In genomic region chr1:161469924-161470499, GRCh38 we compare ENCODE assay signal across 11 cellular contexts. TPM values are rescaled to one million over a fixed set of nuclear protein-coding genes. Genes with fewer than 3 reads are reported as not detected.
DNase-seq lines count a peak whose midpoint lies in the region; ATAC-seq lines count a peak whose summit lies in the region.
"Not testable (repeated sequence)": the region's sequence is repeated elsewhere in the genome, so short reads cannot be mapped to it uniquely, and the experiment has no call there.
"Had no signal": no experiment of that assay in that cellular context is flagged by ENCODE, and none has a peak within 500 bp of the region (broad histone marks: within the 10 kb centered on the region; RNA-seq: fewer than 3 reads in every experiment).

No MANE protein-coding gene starts in this region.

- CTCF ChIA-PET in T-cell (lab: Charles Lee), result not testable (repeated sequence)

- H3K4me1 Mint-ChIP-seq in T-cell, result peaks cover 8 to 16% (median 12%) of the 10 kb centered on the region in 3 donors
- peaks cover 8 to 13% of the 10 kb centered on the region in 2 donors for H3K4me1 Mint-ChIP-seq in effector memory CD8-positive, alpha-beta T cell (ENCODE audit: low read depth in 2 of 2)
- peaks cover 16% of the 10 kb centered on the region for H3K4me1 Mint-ChIP-seq in stimulated activated memory B cell treated with anti-CD40 and anti-IgM and Interleukin-4, amounts not matched to agents 10 μg/mL and 1 μg/mL and 100 μg/mL, for 72 hours

- H3K9me3 Mint-ChIP-seq in T-cell; effector memory CD8-positive, alpha-beta T cell; stimulated activated memory B cell treated with anti-CD40 and anti-IgM and Interleukin-4, amounts not matched to agents 10 μg/mL and 1 μg/mL and 100 μg/mL, for 72 hours: not testable (repeated sequence)

- not testable (repeated sequence) for H3K36me3 Mint-ChIP-seq in T-cell; effector memory CD8-positive, alpha-beta T cell (ENCODE audit: insufficient read depth); stimulated activated memory B cell treated with anti-CD40 and anti-IgM and Interleukin-4, amounts not matched to agents 10 μg/mL and 1 μg/mL and 100 μg/mL, for 72 hours

- DNase-seq in T-cell; effector memory CD8-positive, alpha-beta T cell: not testable (repeated sequence)

- not testable (repeated sequence) for H3K4me3 Mint-ChIP-seq in T-cell; effector memory CD8-positive, alpha-beta T cell; stimulated activated memory B cell treated with anti-CD40 and anti-IgM and Interleukin-4, amounts not matched to agents 10 μg/mL and 1 μg/mL and 100 μg/mL, for 72 hours

- not testable (repeated sequence) for H3K27ac Mint-ChIP-seq in T-cell; effector memory CD8-positive, alpha-beta T cell; stimulated activated memory B cell treated with anti-CD40 and anti-IgM and Interleukin-4, amounts not matched to agents 10 μg/mL and 1 μg/mL and 100 μg/mL, for 72 hours

- ATAC-seq in GM18517 (IDR thresholded peaks at IDR 0.05; ENCODE audit: unreplicated experiment) (peak; percentile 28), GM19452 (IDR thresholded peaks at IDR 0.05; ENCODE audit: unreplicated experiment) (peak; percentile 27), GM21825 (IDR thresholded peaks at IDR 0.05; ENCODE audit: unreplicated experiment) (peak; percentile 26), HG02970 (IDR thresholded peaks at IDR 0.05; ENCODE audit: low FRiP score, unreplicated experiment) (peak; percentile 27), HG03354 (IDR thresholded peaks at IDR 0.05; ENCODE audit: poor library complexity, severe bottlenecking, unreplicated experiment) (peak; percentile 40), T-cell (replicated peaks in 1 of 4) (peak; percentile 30 to 53 (median 40))
- peak; percentile 47 for ATAC-seq in effector memory CD8-positive, alpha-beta T cell (replicated peaks)
- peak; percentile 21 for ATAC-seq in stimulated activated memory B cell treated with anti-CD40 and anti-IgM and Interleukin-4, amounts not matched to agents 10 μg/mL and 1 μg/mL and 100 μg/mL, for 72 hours

- peaks cover 26 to 28% of the 10 kb centered on the region in 2 donors for H3K27me3 Mint-ChIP-seq in T-cell
- peaks cover 29 to 32% of the 10 kb centered on the region in 2 donors for H3K27me3 Mint-ChIP-seq in effector memory CD8-positive, alpha-beta T cell
- peaks cover 32% of the 10 kb centered on the region for H3K27me3 Mint-ChIP-seq in stimulated activated memory B cell treated with anti-CD40 and anti-IgM and Interleukin-4, amounts not matched to agents 10 μg/mL and 1 μg/mL and 100 μg/mL, for 72 hours

- POLR2A ChIA-PET in T-cell (lab: Charles Lee), result not testable (repeated sequence)

RNA-seq across cellular contexts. Expression of gene FCGR2A, which starts 35.2 kb away (rescaled TPM):
- total RNA-seq in T-cell, result under 1 TPM; 0.49 to 0.80 (median 0.72) TPM
- total RNA-seq: activated naive CD4-positive, alpha-beta T cell treated with anti-CD3 and anti-CD28 coated beads for 36 hours; endothelial cell of umbilical vein had no signal

RNA-seq across cellular contexts. Expression of gene HSPA6, which starts 54.3 kb away (rescaled TPM):
- 10 to 100 TPM in 1 of 5 donors, 1 to 10 TPM in 2, under 1 TPM in 1, not detected in 1; 0.30 to 22.7 (median 5.7) TPM for total RNA-seq in T-cell
- total RNA-seq: H9 had no signal
